14 cellular contexts compared by ENCODE assay signal in genomic region chr14:91945776-91946305, GRCh38. TPM values are rescaled to one million over a fixed set of nuclear protein-coding genes. Genes with fewer than 3 reads are reported as not detected.
DNase-seq lines count a peak whose midpoint lies in the region; ATAC-seq and TF ChIP-seq lines count a peak whose summit lies in the region.
"Had no signal": no experiment of that assay in that cellular context is flagged by ENCODE, and none has a peak within 500 bp of the region (broad histone marks: within the 10 kb centered on the region; RNA-seq: fewer than 3 reads in every experiment).

No MANE protein-coding gene starts in this region.

- H3K4me1 Mint-ChIP-seq in Caco-2 (ENCODE audit: low read depth, unreplicated experiment), result no peaks in the 10 kb centered on the region

- DNase-seq in Caco-2 (no peak), cardiac fibroblast (ENCODE audit: low read depth in 2 of 2) (peak in 1 of 2 donors; percentile 10), right lobe of liver (no peak), NCI-H2081 (lab: John Stamatoyannopoulos, UW) (no peak), GM13977 (ENCODE audit: low spot score) (no peak), DMS53 (lab: John Stamatoyannopoulos, UW) (no peak)
- DNase-seq: activated CD8-positive, alpha-beta T cell treated with anti-CD3 and anti-CD28 coated beads for 36 hours; activated naive CD4-positive, alpha-beta T cell treated with anti-CD3 and anti-CD28 coated beads, Interleukin-2, amount 10 ng/mL, durations not matched to agents 7 days and 5 days; MG63; NCI-H446 had no signal

- CTCF ChIA-PET in Caco-2 (lab: Charles Lee), result interaction anchor here (0.6 to 1.0 kb wide), 2 partner anchors 34 to 51 kb away, joined by 3 to 4 read pairs; no protein-coding TSS in a partner anchor

- H3K4me1 ChIP-seq in Caco-2 (peaks cover 7% of the 10 kb centered on the region; the same call in 1 of the 2 replicates), right lobe of liver (peaks cover 0 to 4% (median 0%) of the 10 kb centered on the region in 4 donors), skeletal muscle tissue (ENCODE audit: control insufficient read depth in 3 of 3, insufficient read depth in 3 of 3, low read length in 3 of 3) (peaks cover 2 to 8% (median 6%) of the 10 kb centered on the region in 3 donors)

- TF ChIP-seq POLR2A in right lobe of liver (IDR thresholded peaks at IDR 0.05), result no peak

- POLR2A ChIA-PET in Caco-2 (lab: Charles Lee), result no interaction called here

- no peaks in the 10 kb centered on the region for H3K9me3 Mint-ChIP-seq in Caco-2 (ENCODE audit: unreplicated experiment)
- H3K9me3 Mint-ChIP-seq: activated CD8-positive, alpha-beta T cell treated with anti-CD3 and anti-CD28 coated beads for 36 hours; activated naive CD4-positive, alpha-beta T cell treated with anti-CD3 and anti-CD28 coated beads, Interleukin-2, amount 10 ng/mL, durations not matched to agents 7 days and 5 days; dendritic cell treated with granulocyte-macrophage colony-stimulating factor and Interleukin-4, amounts not matched to agents 40 ng/mL and 50 ng/mL, for 4 days had no signal

- WGBS in right lobe of liver (ENCODE audit: insufficient coverage, low coverage, low lambda C conversion rate, missing lambda C conversion rate), result 46% methylated on average over 4 of the region's 4 CpGs

- no peaks in the 10 kb centered on the region for H3K27me3 ChIP-seq in Caco-2 (replicated peaks; ENCODE audit: control insufficient read depth, insufficient read depth, low read length)
- H3K27me3 ChIP-seq in right lobe of liver, result no peaks in the 10 kb centered on the region
- H3K27me3 ChIP-seq in skeletal muscle tissue (ENCODE audit: control insufficient read depth in 3 of 3, insufficient read depth in 3 of 3, low read length in 3 of 3), result peaks cover 24 to 37% (median 28%) of the 10 kb centered on the region in 3 donors

- H3K27ac Mint-ChIP-seq in Caco-2 (ENCODE audit: unreplicated experiment), result no peak overlapping the region
- H3K27ac Mint-ChIP-seq: activated CD8-positive, alpha-beta T cell treated with anti-CD3 and anti-CD28 coated beads for 36 hours; activated naive CD4-positive, alpha-beta T cell treated with anti-CD3 and anti-CD28 coated beads, Interleukin-2, amount 10 ng/mL, durations not matched to agents 7 days and 5 days; dendritic cell treated with granulocyte-macrophage colony-stimulating factor and Interleukin-4, amounts not matched to agents 40 ng/mL and 50 ng/mL, for 4 days had no signal

- in situ Hi-C loops in GM13977 (cut with MboI; ENCODE audit: low pct_unique_long_range_greater_than_20kb, low sequenced_read_pairs, unreplicated experiment), result no loop called here

- peak overlapping the region in 2 of 3 donors; percentile 68 for H3K9ac ChIP-seq in skeletal muscle tissue (ENCODE audit: low read depth in 1 of 3, low read length in 3 of 3)

- H3K27ac ChIP-seq in right lobe of liver, result no peak overlapping the region
- H3K27ac ChIP-seq in skeletal muscle tissue (ENCODE audit: low read depth, low read length), result no peak overlapping the region
- H3K27ac ChIP-seq: C4-2B had no signal

- H3K9me3 ChIP-seq in Caco-2 (no peaks in the 10 kb centered on the region; the same call in 1 of the 2 replicates), right lobe of liver (no peaks in the 10 kb centered on the region), skeletal muscle tissue (ENCODE audit: control insufficient read depth in 3 of 3, low read length in 3 of 3) (no peaks in the 10 kb centered on the region)
- H3K9me3 ChIP-seq: MG63 had no signal

- H3K4me3 Mint-ChIP-seq in Caco-2 (ENCODE audit: unreplicated experiment), result peak overlapping the region; percentile 84

- H3K4me3 ChIP-seq in Caco-2 (ENCODE audit: low read depth, low read length), result no peak overlapping the region
- H3K4me3 ChIP-seq in cardiac fibroblast (replicated peaks in 1 of 2; ENCODE audit: low read depth in 2 of 2, low read length in 2 of 2), result peak overlapping the region; percentile 51 to 71
- H3K4me3 ChIP-seq in right lobe of liver, result peak overlapping the region in 2 of 3 donors; percentile 50 to 56
- H3K4me3 ChIP-seq in skeletal muscle tissue (ENCODE audit: low read length in 3 of 3), result peak overlapping the region; percentile 64 to 74 (median 71)

- no peaks in the 10 kb centered on the region for H3K36me3 ChIP-seq in Caco-2 (ENCODE audit: control insufficient read depth, insufficient read depth, low read length)
- H3K36me3 ChIP-seq in right lobe of liver, result no peaks in the 10 kb centered on the region
- H3K36me3 ChIP-seq in skeletal muscle tissue (ENCODE audit: control insufficient read depth in 3 of 3, insufficient read depth in 3 of 3, low read length in 3 of 3), result no peaks in the 10 kb centered on the region
- H3K36me3 ChIP-seq: MG63 had no signal

- no peak for ATAC-seq in right lobe of liver
- no peak for ATAC-seq in HG03196 (IDR thresholded peaks at IDR 0.05; ENCODE audit: unreplicated experiment)
- ATAC-seq: activated CD8-positive, alpha-beta T cell treated with anti-CD3 and anti-CD28 coated beads for 36 hours had no signal

- no peaks in the 10 kb centered on the region for H3K27me3 Mint-ChIP-seq in Caco-2 (ENCODE audit: insufficient read depth, unreplicated experiment)

- no TSS peak for BruUV-seq in Caco-2 (replicated peaks; lab: Mats Ljungman, UMichigan)

- H3K36me3 Mint-ChIP-seq in Caco-2 (ENCODE audit: insufficient read depth, unreplicated experiment), result no peaks in the 10 kb centered on the region
- H3K36me3 Mint-ChIP-seq: activated naive CD4-positive, alpha-beta T cell treated with anti-CD3 and anti-CD28 coated beads, Interleukin-2, amount 10 ng/mL, durations not matched to agents 7 days and 5 days had no signal

- TF ChIP-seq CTCF in Caco-2 (IDR thresholded peaks at IDR 0.05; ENCODE audit: insufficient read depth in 1 of 2, low read depth in 1 of 2, low read length in 1 of 2, severe bottlenecking in 1 of 2, unreplicated experiment in 1 of 2) (no peak), cardiac fibroblast (IDR thresholded peaks at IDR 0.05; ENCODE audit: low read depth, low read length) (no peak), right lobe of liver (IDR thresholded peaks at IDR 0.05) (no peak), GM13977 (IDR thresholded peaks at IDR 0.05; ENCODE audit: extremely low read depth, insufficient read depth, missing control alignments) (no peak)

- intact Hi-C loops in Caco-2 (cut with micrococcal nuclease; ENCODE audit: unreplicated experiment), result no loop called here
- intact Hi-C loops in right lobe of liver (cut with DNase I), result no loop called here

RNA-seq across cellular contexts. Expression of gene FBLN5, which starts 1.7 kb away (rescaled TPM):
- total RNA-seq in Caco-2 (2022), result 9.2 and 13.9 TPM in 2 replicates
- 10 to 100 TPM in 5 of 6 experiments, 1 to 10 TPM in 1; 6.7 to 36.3 (median 17.8) TPM for total RNA-seq in right lobe of liver
- total RNA-seq in skeletal muscle tissue, result 24.5 TPM
